Comparison of ENCODE assay signal across 6 cellular contexts in genomic region chr2:204126705-204127104, GRCh38.
"Had no signal": no experiment of that assay in that cellular context is flagged by ENCODE, and none has a peak within 500 bp of the region (broad histone marks: within the 10 kb centered on the region; RNA-seq: fewer than 3 reads in every experiment).

No MANE protein-coding gene starts in this region.

- H3K27ac Mint-ChIP-seq: IgD-negative memory B cell had no signal

- H3K4me3 Mint-ChIP-seq: IgD-negative memory B cell had no signal

- H3K27ac ChIP-seq: HL-60 had no signal

- H3K36me3 Mint-ChIP-seq: IgD-negative memory B cell had no signal

- H3K4me1 Mint-ChIP-seq: IgD-negative memory B cell had no signal

- H3K4me3 ChIP-seq: K562 had no signal

- DNase-seq: IMR-90, KBM-7, KG1 had no signal
